25 cellular contexts compared by ENCODE assay signal in genomic region chr10:130167707-130168106, GRCh38. TPM values are rescaled to one million over a fixed set of nuclear protein-coding genes. Genes with fewer than 3 reads are reported as not detected.
A peak's percentile ranks its signal among the peaks of the same experiment; 100 is the strongest.
DNase-seq lines count a peak whose midpoint lies in the region; ATAC-seq and TF ChIP-seq lines count a peak whose summit lies in the region.
"Had no signal": no experiment of that assay in that cellular context is flagged by ENCODE, and none has a peak within 500 bp of the region (broad histone marks: within the 10 kb centered on the region; RNA-seq: fewer than 3 reads in every experiment).

No MANE protein-coding gene starts in this region.

- TF ChIP-seq CTCF in natural killer cell (IDR thresholded peaks at IDR 0.05) (no peak), nephron progenitor cell (IDR thresholded peaks at IDR 0.05) (no peak)

- DNase-seq in NCI-H510A treated with DMSO at 0.1 percent for 48 hours (lab: John Stamatoyannopoulos, UW): peak; percentile 19
- no peak for DNase-seq in NCI-H510A (lab: John Stamatoyannopoulos, UW)
- peak in 1 of 3 donors; percentile 21 for DNase-seq in immature natural killer cell
- DNase-seq in natural killer cell: no peak
- no peak for DNase-seq in nephron progenitor cell
- no peak for DNase-seq in NCI-H1105 treated with DMSO at 0.1 percent for 48 hours (lab: John Stamatoyannopoulos, UW)
- no peak for DNase-seq in NCI-H2196 treated with DMSO at 0.1 percent for 48 hours (lab: John Stamatoyannopoulos, UW; ENCODE audit: unreplicated experiment)
- DNase-seq: 8988T; ACHN; BE2C; C1 segment of cervical spinal cord; CD4-positive, alpha-beta memory T cell; CD4-positive, CD25-positive, alpha-beta regulatory T cell; CD8-positive, alpha-beta memory T cell; COR-L47; DMS 273 treated with DMSO at 0.1 percent for 48 hours; DMS153; DMS53; DMS79; DND-41; EL; GDM1 had no signal

- H3K9me3 Mint-ChIP-seq in immature natural killer cell (no peaks in the 10 kb centered on the region), natural killer cell (no peaks in the 10 kb centered on the region), nephron progenitor cell (no peaks in the 10 kb centered on the region)
- H3K9me3 Mint-ChIP-seq: CD14-positive monocyte; CD4-positive, alpha-beta memory T cell; CD4-positive, CD25-positive, alpha-beta regulatory T cell; CD8-positive, alpha-beta memory T cell had no signal

- peaks cover 56 to 73% of the 10 kb centered on the region in 2 donors for H3K4me1 Mint-ChIP-seq in immature natural killer cell
- peaks cover 32 to 43% of the 10 kb centered on the region in 2 donors for H3K4me1 Mint-ChIP-seq in natural killer cell
- H3K4me1 Mint-ChIP-seq in nephron progenitor cell: no peaks in the 10 kb centered on the region
- H3K4me1 Mint-ChIP-seq: CD14-positive monocyte had no signal

- H3K27me3 Mint-ChIP-seq in immature natural killer cell (ENCODE audit: low read depth in 3 of 3) (peaks cover 0 to 2% (median 2%) of the 10 kb centered on the region in 3 donors), natural killer cell (ENCODE audit: low read depth in 2 of 2) (no peaks in the 10 kb centered on the region), nephron progenitor cell (ENCODE audit: low read depth, poor library complexity) (no peaks in the 10 kb centered on the region)
- H3K27me3 Mint-ChIP-seq: CD4-positive, alpha-beta memory T cell; CD4-positive, CD25-positive, alpha-beta regulatory T cell; CD8-positive, alpha-beta memory T cell had no signal

- peaks cover 4 to 34% (median 32%) of the 10 kb centered on the region in 3 donors for H3K36me3 Mint-ChIP-seq in immature natural killer cell
- H3K36me3 Mint-ChIP-seq in natural killer cell: no peaks in the 10 kb centered on the region
- peaks cover 69% of the 10 kb centered on the region for H3K36me3 Mint-ChIP-seq in nephron progenitor cell (ENCODE audit: low read depth)

- peak overlapping the region in 4 of 5 donors; percentile 57 to 74 (median 62) for H3K4me3 Mint-ChIP-seq in immature natural killer cell
- H3K4me3 Mint-ChIP-seq in natural killer cell: peak overlapping the region; percentile 43
- no peak overlapping the region for H3K4me3 Mint-ChIP-seq in nephron progenitor cell
- H3K4me3 Mint-ChIP-seq: CD14-positive monocyte; CD4-positive, alpha-beta memory T cell; CD4-positive, CD25-positive, alpha-beta regulatory T cell; CD8-positive, alpha-beta memory T cell had no signal

- peak overlapping the region in 4 of 6 donors; percentile 58 to 84 (median 66) for H3K27ac Mint-ChIP-seq in immature natural killer cell
- peak overlapping the region; percentile 65 to 68 for H3K27ac Mint-ChIP-seq in natural killer cell
- peak overlapping the region; percentile 59 for H3K27ac Mint-ChIP-seq in nephron progenitor cell
- H3K27ac Mint-ChIP-seq: CD8-positive, alpha-beta memory T cell had no signal

- peak; percentile 46 to 51 (median 48) for ATAC-seq in natural killer cell
- ATAC-seq: GM12878 had no signal

- intact Hi-C loops in natural killer cell (cut with micrococcal nuclease): no loop called here

RNA-seq across cellular contexts. Expression of gene GLRX3, which starts 31.5 kb away (rescaled TPM):
- 100 to 1,000 TPM in 1 of 3 donors, 10 to 100 TPM in 2; 83.7 to 139 (median 85.8) TPM for polyA plus RNA-seq in immature natural killer cell
- 10 to 100 TPM; 33.8 to 51.7 (median 39.1) TPM for total RNA-seq in natural killer cell

RNA-seq across cellular contexts. Expression of gene C10orf143, which starts 57.1 kb away (rescaled TPM):
- 10 to 100 TPM; 17.8 to 31.7 (median 27.0) TPM for polyA plus RNA-seq in immature natural killer cell
- total RNA-seq in natural killer cell: 10 to 100 TPM in 1 of 3 donors, 1 to 10 TPM in 2; 7.1 to 10.9 (median 8.2) TPM
- total RNA-seq: G401 had no signal
